18 cellular contexts compared by ENCODE assay signal in the genomic region with DNA sequence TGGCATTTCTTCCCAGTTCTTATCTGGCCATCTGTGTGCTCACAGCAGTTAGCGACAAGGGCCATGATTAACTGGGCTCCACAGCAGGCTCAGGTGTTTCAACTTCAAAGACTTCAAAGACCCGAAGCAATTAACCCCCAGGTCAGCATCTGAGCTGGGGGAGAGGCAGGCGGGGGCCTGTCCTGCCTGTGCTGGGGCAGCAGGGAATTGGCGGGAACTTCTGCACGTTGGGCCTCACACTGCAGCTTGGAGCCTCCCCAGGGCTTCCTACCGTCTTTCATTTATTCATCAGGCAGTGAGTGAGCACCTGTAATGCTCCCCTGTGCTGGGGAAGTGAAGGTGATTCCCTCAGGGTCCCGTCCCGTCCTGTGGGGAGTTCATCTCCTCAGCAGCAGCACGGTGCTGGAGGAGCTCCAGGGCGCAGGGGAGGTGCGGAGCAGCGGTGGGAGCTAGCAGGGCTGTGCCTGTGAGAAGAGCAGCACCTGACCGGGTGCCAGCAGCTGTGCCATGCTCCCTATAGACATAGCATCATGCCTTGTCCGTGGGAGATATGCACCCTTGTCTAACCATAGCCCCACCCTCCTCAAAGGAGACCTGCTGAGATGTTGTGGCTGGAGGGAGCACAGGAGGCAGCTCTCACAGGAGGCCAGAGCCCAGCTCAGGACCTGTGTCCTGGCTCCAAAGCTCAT. TPM values are rescaled to one million over a fixed set of nuclear protein-coding genes. Genes with fewer than 3 reads are reported as not detected.
DNase-seq lines count a peak whose midpoint lies in the region; ATAC-seq and TF ChIP-seq lines count a peak whose summit lies in the region.
"Had no signal": no experiment of that assay in that cellular context is flagged by ENCODE, and none has a peak within 500 bp of the region (broad histone marks: within the 10 kb centered on the region; RNA-seq: fewer than 3 reads in every experiment).

No MANE protein-coding gene starts in this region.

- no peak overlapping the region for H3K4me3 Mint-ChIP-seq in progenitor cell of endocrine pancreas (ENCODE audit: low read depth)
- H3K4me3 Mint-ChIP-seq: CD8-positive, alpha-beta T cell had no signal

- DNase-seq in ELF-1 (ENCODE audit: low read depth, low spot score) (peak; percentile 71), HuH-7.5 (ENCODE audit: low spot score) (peak; percentile 3), iPS-NIHi7 (ENCODE audit: extremely low spot score) (peak; percentile 10), progenitor cell of endocrine pancreas (ENCODE audit: low spot score, unreplicated experiment) (peak; percentile 6), KG1 (lab: John Stamatoyannopoulos, UW) (no peak), RKO (ENCODE audit: low spot score) (no peak)
- DNase-seq: DND-41, GF-D8, GM23248, IMR-90, NCI-H1436 treated with DMSO at 0.1 percent for 48 hours, NCI-H2081 treated with DMSO at 0.1 percent for 48 hours, NCI-H226, NCI-H748 treated with DMSO at 0.1 percent for 48 hours, PC-3 had no signal

- no peak overlapping the region for H3K27ac Mint-ChIP-seq in progenitor cell of endocrine pancreas
- H3K27ac Mint-ChIP-seq: CD8-positive, alpha-beta T cell had no signal

- no peak for ATAC-seq in HG03439 (IDR thresholded peaks at IDR 0.05; ENCODE audit: unreplicated experiment)
- ATAC-seq: CD8-positive, alpha-beta T cell; PC-3 had no signal

- H3K36me3 Mint-ChIP-seq in progenitor cell of endocrine pancreas (ENCODE audit: insufficient read depth), result no peaks in the 10 kb centered on the region
- H3K36me3 Mint-ChIP-seq: CD8-positive, alpha-beta T cell had no signal

- no peaks in the 10 kb centered on the region for H3K9me3 Mint-ChIP-seq in progenitor cell of endocrine pancreas (ENCODE audit: low read depth)
- H3K9me3 Mint-ChIP-seq: CD8-positive, alpha-beta T cell had no signal

- H3K27me3 Mint-ChIP-seq in progenitor cell of endocrine pancreas, result peaks cover 50% of the 10 kb centered on the region

- H3K4me1 Mint-ChIP-seq in progenitor cell of endocrine pancreas (ENCODE audit: low read depth), result peaks cover 29% of the 10 kb centered on the region

- no peak for TF ChIP-seq CTCF in progenitor cell of endocrine pancreas (IDR thresholded peaks at IDR 0.05; ENCODE audit: unreplicated experiment)

RNA-seq across cellular contexts. Expression of a gene that starts 51.8 kb away (rescaled TPM):
- total RNA-seq in progenitor cell of endocrine pancreas, result not detected in 2 replicates
- total RNA-seq: CD8-positive, alpha-beta T cell; GM23248; IMR-90; PC-3; SK-MEL-5 had no signal

Comparison
In these comparisons a context has a peak if more than half of its experiments do, and no peak if none do; other contexts are left out.
1. DNase-seq: peak in ELF-1 (single experiment), HuH-7.5 (single experiment), iPS-NIHi7 (single experiment) and progenitor cell of endocrine pancreas (single experiment); none in KG1 (single experiment) and RKO (single experiment).